8 cellular contexts compared by ENCODE assay signal in the genomic region with DNA sequence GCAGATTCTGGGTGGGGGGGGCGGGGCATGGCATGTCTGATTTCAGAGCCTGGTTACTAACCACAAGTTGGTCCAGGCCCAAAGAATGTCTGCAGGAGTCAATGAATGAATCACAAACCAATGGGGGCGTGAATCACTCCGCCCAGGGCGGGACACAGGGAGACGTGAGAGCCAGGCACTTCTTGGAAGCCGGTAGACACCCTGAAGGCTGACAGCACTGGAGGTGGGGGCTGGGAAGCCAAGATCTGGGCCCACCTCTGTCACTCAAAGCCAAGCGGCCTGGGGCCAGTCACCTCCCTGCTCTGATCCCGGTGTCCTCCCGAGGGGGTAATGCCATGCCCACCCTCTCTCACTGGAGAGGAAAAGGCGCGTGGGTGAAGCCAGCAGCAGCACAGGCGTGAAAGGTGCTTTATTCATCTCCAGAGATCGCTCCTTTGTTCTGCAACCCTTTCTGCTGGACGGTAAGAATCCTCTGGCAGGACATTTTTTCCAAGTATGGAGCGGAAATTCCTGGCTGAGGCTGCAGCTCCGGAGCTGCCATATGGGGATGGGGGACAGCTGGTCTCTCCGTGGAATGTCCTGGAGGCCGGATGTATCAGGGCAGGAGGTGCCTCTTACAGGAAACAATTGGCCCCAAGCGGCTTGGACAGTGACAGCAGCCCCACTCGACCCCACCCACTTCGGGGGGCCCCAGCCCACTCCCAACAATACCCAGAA.
DNase-seq lines count a peak whose midpoint lies in the region; ATAC-seq, FAIRE-seq and TF ChIP-seq lines count a peak whose summit lies in the region.

No MANE protein-coding gene starts in this region.

- peaks cover 58% of the 10 kb centered on the region for H3K36me3 ChIP-seq in lower lobe of right lung
- peaks cover 60% of the 10 kb centered on the region for H3K36me3 ChIP-seq in CD8-positive, alpha-beta T cell (ENCODE audit: insufficient read depth, low read length)

- CTCF ChIA-PET in CD8-positive, alpha-beta T cell (lab: Charles Lee): interaction anchor here (0.6 to 14.2 kb wide), 2 partner anchors 84 to 903 kb away, joined by 4 to 197 read pairs; a partner anchor contains a TSS

- H3K4me3 ChIP-seq in cardiac fibroblast (replicated peaks in 1 of 2; ENCODE audit: low read depth in 2 of 2, low read length in 2 of 2) (peak overlapping the region; percentile 3 to 51), lower lobe of right lung (no peak overlapping the region)
- no peak overlapping the region for H3K4me3 ChIP-seq in CD8-positive, alpha-beta T cell (ENCODE audit: low read depth, low read length)

- intact Hi-C loops in lower lobe of right lung (cut with DNase I): no loop called here
- intact Hi-C loops in CD8-positive, alpha-beta T cell (cut with DNase I, micrococcal nuclease): no loop called here

- TF ChIP-seq CTCF in cardiac fibroblast (IDR thresholded peaks at IDR 0.05; ENCODE audit: low read depth, low read length) (no peak), lower lobe of right lung (IDR thresholded peaks at IDR 0.05) (no peak)
- TF ChIP-seq CTCF in CD8-positive, alpha-beta T cell (IDR thresholded peaks at IDR 0.05): no peak

- ATAC-seq in lower lobe of right lung: peak; percentile 41 to 50
- ATAC-seq in CD8-positive, alpha-beta T cell: no peak
- ATAC-seq in GM21390 (IDR thresholded peaks at IDR 0.05; ENCODE audit: unreplicated experiment): no peak

- no peaks in the 10 kb centered on the region for H3K9me3 Mint-ChIP-seq in CD8-positive, alpha-beta T cell

- DNase-seq in stimulated activated naive CD4-positive, alpha-beta T cell treated with Interleukin-2 at 50 U/mL for 16 hours (lab: John Stamatoyannopoulos, UW): peak; percentile 4
- no peak for DNase-seq in stimulated activated naive CD4-positive, alpha-beta T cell (lab: John Stamatoyannopoulos, UW)
- peak; percentile 97 to 98 for DNase-seq in cardiac fibroblast (ENCODE audit: low read depth in 2 of 2)
- no peak for DNase-seq in lower lobe of right lung
- peak; percentile 96 for DNase-seq in urothelium cell line (ENCODE audit: low spot score)
- DNase-seq in Ammon's horn (ENCODE audit: low spot score): no peak
- DNase-seq in CD8-positive, alpha-beta T cell: no peak

- peaks cover 30% of the 10 kb centered on the region for H3K4me1 Mint-ChIP-seq in CD8-positive, alpha-beta T cell (ENCODE audit: low read depth)

- no peak overlapping the region for H3K4me3 Mint-ChIP-seq in CD8-positive, alpha-beta T cell

- H3K27me3 Mint-ChIP-seq in CD8-positive, alpha-beta T cell (ENCODE audit: low read depth): no peaks in the 10 kb centered on the region

- peaks cover 89% of the 10 kb centered on the region for H3K36me3 Mint-ChIP-seq in CD8-positive, alpha-beta T cell

- no peaks in the 10 kb centered on the region for H3K27me3 ChIP-seq in lower lobe of right lung (ENCODE audit: low read depth)
- H3K27me3 ChIP-seq in CD8-positive, alpha-beta T cell (ENCODE audit: insufficient read depth, low read length): no peaks in the 10 kb centered on the region

- H3K9me3 ChIP-seq in lower lobe of right lung: no peaks in the 10 kb centered on the region
- no peaks in the 10 kb centered on the region for H3K9me3 ChIP-seq in CD8-positive, alpha-beta T cell (ENCODE audit: low read length)

- H3K27ac ChIP-seq in lower lobe of right lung: peak overlapping the region; percentile 71
- H3K27ac ChIP-seq in CD8-positive, alpha-beta T cell (ENCODE audit: low read depth, low read length): no peak overlapping the region

- FAIRE-seq in urothelium cell line (lab: Jason Lieb, UNC): no peak

- POLR2A ChIA-PET in CD8-positive, alpha-beta T cell (lab: Charles Lee): interaction anchor here (1.2 kb wide), 1 partner anchor 72 kb away, joined by 4 read pairs; no protein-coding TSS in a partner anchor

- peaks cover 37% of the 10 kb centered on the region for H3K4me1 ChIP-seq in lower lobe of right lung
- H3K4me1 ChIP-seq in CD8-positive, alpha-beta T cell (ENCODE audit: insufficient read depth, low read length): peaks cover 20% of the 10 kb centered on the region

- H3K27ac Mint-ChIP-seq in CD8-positive, alpha-beta T cell: no peak overlapping the region

Comparison
In these comparisons a context has a peak if more than half of its experiments do, and no peak if none do; other contexts are left out.
1. DNase-seq: peak in stimulated activated naive CD4-positive, alpha-beta T cell treated with Interleukin-2 at 50 U/mL for 16 hours (single experiment), cardiac fibroblast (2 of 2) and urothelium cell line (single experiment); none in stimulated activated naive CD4-positive, alpha-beta T cell (0 of 6), lower lobe of right lung (single experiment), Ammon's horn (single experiment) and CD8-positive, alpha-beta T cell (0 of 7).
2. H3K4me3 ChIP-seq: peak in cardiac fibroblast (2 of 2); none in lower lobe of right lung (single experiment) and CD8-positive, alpha-beta T cell (single experiment).
3. ATAC-seq: peak in lower lobe of right lung (2 of 2); none in CD8-positive, alpha-beta T cell (single experiment) and GM21390 (single experiment).